In genomic region chr21:20698585-20698984, GRCh38 we compare ENCODE assay signal across 1 cellular context.
TF ChIP-seq lines count a peak whose summit lies in the region.

No MANE protein-coding gene starts in this region.

TF ChIP-seq in H1, 55 proteins besides CTCF, POLR2A, EP300 and RAD21:
- TF ChIP-seq FOSL1 (IDR thresholded peaks at IDR 0.05; ENCODE audit: insufficient read depth, low read depth, low read length) (no peak), SRF (IDR thresholded peaks at IDR 0.05; ENCODE audit: low read depth, low read length) (no peak), ZNF274 (IDR thresholded peaks at IDR 0.05; ENCODE audit: borderline replicate concordance, extremely low read depth, low read length) (no peak), RBBP5 (IDR thresholded peaks at IDR 0.05; ENCODE audit: borderline replicate concordance, low read depth, low read length) (no peak), POU5F1 (IDR thresholded peaks at IDR 0.05; ENCODE audit: low read depth, low read length) (no peak), KDM4A (IDR thresholded peaks at IDR 0.05; ENCODE audit: low read depth, low read length, severe bottlenecking) (no peak), CHD1 (IDR thresholded peaks at IDR 0.05; ENCODE audit: low read depth, low read length) (no peak), RNF2 (IDR thresholded peaks at IDR 0.05; ENCODE audit: borderline replicate concordance, low read depth, low read length, missing control alignments, poor library complexity, severe bottlenecking) (no peak), TEAD4 (IDR thresholded peaks at IDR 0.05; ENCODE audit: low read depth, low read length) (no peak), KDM1A (IDR thresholded peaks at IDR 0.05; ENCODE audit: borderline replicate concordance, low read length) (no peak), RXRA (IDR thresholded peaks at IDR 0.05; ENCODE audit: insufficient read depth, low read depth, low read length) (no peak), KDM5A (IDR thresholded peaks at IDR 0.05; ENCODE audit: low read length) (no peak), HDAC6 (IDR thresholded peaks at IDR 0.05; ENCODE audit: low read depth, low read length) (no peak), E2F6 (IDR thresholded peaks at IDR 0.05) (no peak), RFX5 (IDR thresholded peaks at IDR 0.05; ENCODE audit: borderline replicate concordance, low read depth, low read length) (no peak)
- TF ChIP-seq, protein P1, sequence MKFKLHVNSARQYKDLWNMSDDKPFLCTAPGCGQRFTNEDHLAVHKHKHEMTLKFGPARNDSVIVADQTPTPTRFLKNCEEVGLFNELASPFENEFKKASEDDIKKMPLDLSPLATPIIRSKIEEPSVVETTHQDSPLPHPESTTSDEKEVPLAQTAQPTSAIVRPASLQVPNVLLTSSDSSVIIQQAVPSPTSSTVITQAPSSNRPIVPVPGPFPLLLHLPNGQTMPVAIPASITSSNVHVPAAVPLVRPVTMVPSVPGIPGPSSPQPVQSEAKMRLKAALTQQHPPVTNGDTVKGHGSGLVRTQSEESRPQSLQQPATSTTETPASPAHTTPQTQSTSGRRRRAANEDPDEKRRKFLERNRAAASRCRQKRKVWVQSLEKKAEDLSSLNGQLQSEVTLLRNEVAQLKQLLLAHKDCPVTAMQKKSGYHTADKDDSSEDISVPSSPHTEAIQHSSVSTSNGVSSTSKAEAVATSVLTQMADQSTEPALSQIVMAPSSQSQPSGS (IDR thresholded peaks at IDR 0.05; ENCODE audit: low read length), result no peak
